In genomic region chr19:44072543-44073401, GRCh38 we compare ENCODE assay signal across 8 cellular contexts. TPM values are rescaled to one million over a fixed set of nuclear protein-coding genes. Genes with fewer than 3 reads are reported as not detected.
A peak's percentile ranks its signal among the peaks of the same experiment; 100 is the strongest.
DNase-seq lines count a peak whose midpoint lies in the region; ATAC-seq and TF ChIP-seq lines count a peak whose summit lies in the region.

No MANE protein-coding gene starts in this region.

- no peak for DNase-seq in GM12865 (ENCODE audit: low read depth)
- peak; percentile 20 for DNase-seq in RPMI7951 (ENCODE audit: low read depth)
- DNase-seq in epithelial cell of proximal tubule (ENCODE audit: low read depth): no peak
- no peak for DNase-seq in natural killer cell treated with Interleukin-12 subunit alpha and Interleukin-12 subunit beta and Interleukin-15 and Interleukin-18, amount 100 ng/mL, for 72 hours (ENCODE audit: low spot score)
- DNase-seq in DMS153 (lab: John Stamatoyannopoulos, UW): no peak
- DNase-seq in NCI-H1105 (lab: John Stamatoyannopoulos, UW): no peak

- peaks cover 26% of the 10 kb centered on the region for H3K36me3 Mint-ChIP-seq in natural killer cell treated with Interleukin-12 subunit alpha and Interleukin-12 subunit beta and Interleukin-15 and Interleukin-18, amount 100 ng/mL, for 72 hours

- TF ChIP-seq CTCF in GM12865 (IDR thresholded peaks at IDR 0.05; ENCODE audit: insufficient read depth, low read depth, low read length, missing control alignments): no peak
- peak; percentile 10 for TF ChIP-seq CTCF in epithelial cell of proximal tubule (conservative IDR thresholded peaks at IDR 0.05; ENCODE audit: low read depth, low read length)

- peaks cover 0 to 2% of the 10 kb centered on the region in 2 donors for H3K27me3 Mint-ChIP-seq in natural killer cell treated with Interleukin-12 subunit alpha and Interleukin-12 subunit beta and Interleukin-15 and Interleukin-18, amount 100 ng/mL, for 72 hours

- peak overlapping the region; percentile 95 for H3K4me3 Mint-ChIP-seq in natural killer cell treated with Interleukin-12 subunit alpha and Interleukin-12 subunit beta and Interleukin-15 and Interleukin-18, amount 100 ng/mL, for 72 hours

- peak in 1 of 2 donors; percentile 3 for ATAC-seq in natural killer cell treated with Interleukin-12 subunit alpha and Interleukin-12 subunit beta and Interleukin-15 and Interleukin-18, amount 100 ng/mL, for 72 hours
- ATAC-seq in GM21381 (IDR thresholded peaks at IDR 0.05; ENCODE audit: unreplicated experiment) (no peak), HG03097 (IDR thresholded peaks at IDR 0.05; ENCODE audit: low FRiP score, unreplicated experiment) (no peak)

- H3K4me3 ChIP-seq in GM12865 (ENCODE audit: low read depth, low read length) (peak overlapping the region; percentile 41), epithelial cell of proximal tubule (ENCODE audit: low read depth, low read length) (peak overlapping the region; percentile 78)

- peak overlapping the region; percentile 78 to 86 for H3K27ac Mint-ChIP-seq in natural killer cell treated with Interleukin-12 subunit alpha and Interleukin-12 subunit beta and Interleukin-15 and Interleukin-18, amount 100 ng/mL, for 72 hours

- peaks cover 20 to 23% of the 10 kb centered on the region in 2 donors for H3K4me1 Mint-ChIP-seq in natural killer cell treated with Interleukin-12 subunit alpha and Interleukin-12 subunit beta and Interleukin-15 and Interleukin-18, amount 100 ng/mL, for 72 hours (ENCODE audit: low read depth in 2 of 2)

- peaks cover 9% of the 10 kb centered on the region for H3K9me3 Mint-ChIP-seq in natural killer cell treated with Interleukin-12 subunit alpha and Interleukin-12 subunit beta and Interleukin-15 and Interleukin-18, amount 100 ng/mL, for 72 hours

RNA-seq across cellular contexts. Expression of gene ZNF284, which starts 0.8 kb away (rescaled TPM):
- 3.4 and 3.5 TPM in 2 replicates for total RNA-seq in RPMI7951 (2014; rRNA removed; shearing (Covaris generic))
- 0.81 and 1.3 TPM in 2 replicates for total RNA-seq in epithelial cell of proximal tubule
- total RNA-seq in natural killer cell treated with Interleukin-12 subunit alpha and Interleukin-12 subunit beta and Interleukin-15 and Interleukin-18, amount 100 ng/mL, for 72 hours: 1 to 10 TPM; 1.6 to 1.8 TPM

RNA-seq across cellular contexts. Expression of gene ZNF223, which starts 20.9 kb away (rescaled TPM):
- 3.6 and 5.3 TPM in 2 replicates for total RNA-seq in RPMI7951 (2014; rRNA removed; shearing (Covaris generic))
- 3.3 TPM in 2 replicates for total RNA-seq in epithelial cell of proximal tubule
- 1 to 10 TPM in 1 of 2 donors, under 1 TPM in 1; 0.67 to 2.5 TPM for total RNA-seq in natural killer cell treated with Interleukin-12 subunit alpha and Interleukin-12 subunit beta and Interleukin-15 and Interleukin-18, amount 100 ng/mL, for 72 hours

RNA-seq across cellular contexts. Expression of gene ZNF224, which starts 21.4 kb away (rescaled TPM):
- 13.2 and 15.7 TPM in 2 replicates for total RNA-seq in RPMI7951 (2014; rRNA removed; shearing (Covaris generic))
- 5.8 and 8.0 TPM in 2 replicates for total RNA-seq in epithelial cell of proximal tubule
- total RNA-seq in natural killer cell treated with Interleukin-12 subunit alpha and Interleukin-12 subunit beta and Interleukin-15 and Interleukin-18, amount 100 ng/mL, for 72 hours: 10 to 100 TPM; 29.0 to 36.1 TPM

RNA-seq across cellular contexts. Expression of gene ZNF225, which starts 40.4 kb away (rescaled TPM):
- total RNA-seq in RPMI7951 (2014; rRNA removed; shearing (Covaris generic)): 3.1 and 4.1 TPM in 2 replicates
- 0.63 and 2.6 TPM in 2 replicates for total RNA-seq in epithelial cell of proximal tubule
- total RNA-seq in natural killer cell treated with Interleukin-12 subunit alpha and Interleukin-12 subunit beta and Interleukin-15 and Interleukin-18, amount 100 ng/mL, for 72 hours: 1 to 10 TPM; 4.7 to 5.4 TPM

RNA-seq across cellular contexts. Expression of gene ZNF222, which starts 47.6 kb away (rescaled TPM):
- 4.8 and 6.2 TPM in 2 replicates for total RNA-seq in RPMI7951 (2014; rRNA removed; shearing (Covaris generic))
- total RNA-seq in epithelial cell of proximal tubule: 2.7 and 3.7 TPM in 2 replicates
- 1 to 10 TPM; 2.2 to 4.8 TPM for total RNA-seq in natural killer cell treated with Interleukin-12 subunit alpha and Interleukin-12 subunit beta and Interleukin-15 and Interleukin-18, amount 100 ng/mL, for 72 hours
